ENCODE assay signal across 13 cellular contexts in the genomic region with DNA sequence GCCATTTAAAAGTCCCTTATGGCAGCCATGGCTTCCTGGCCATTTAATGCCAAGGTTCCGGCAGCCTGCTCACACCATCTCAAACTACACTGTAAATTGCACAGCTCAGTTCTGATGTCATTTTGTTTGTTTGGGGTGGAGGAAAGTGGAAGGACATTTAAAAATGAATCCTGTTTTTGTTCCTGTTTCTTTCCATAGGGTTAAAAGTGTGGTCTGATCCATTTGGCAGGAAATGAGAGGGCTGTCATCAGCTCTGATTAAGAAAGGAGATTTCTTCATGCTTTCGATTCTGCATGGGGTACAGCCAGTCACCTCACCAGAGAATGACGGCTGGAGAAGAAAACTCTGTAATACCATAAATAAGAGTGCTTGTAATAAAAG. TPM values are rescaled to one million over a fixed set of nuclear protein-coding genes. Genes with fewer than 3 reads are reported as not detected.
DNase-seq lines count a peak whose midpoint lies in the region; ATAC-seq lines count a peak whose summit lies in the region.
"Had no signal": no experiment of that assay in that cellular context is flagged by ENCODE, and none has a peak within 500 bp of the region (broad histone marks: within the 10 kb centered on the region; RNA-seq: fewer than 3 reads in every experiment).

No MANE protein-coding gene starts in this region.

- no peak overlapping the region for H3K4ac ChIP-seq in mesenchymal stem cell (ENCODE audit: low read depth in 1 of 2, low read length in 2 of 2)

- no peak overlapping the region for H2BK12ac ChIP-seq in mesenchymal stem cell (ENCODE audit: low read length in 2 of 2)

- no peaks in the 10 kb centered on the region for H3K4me1 ChIP-seq in mesenchymal stem cell (ENCODE audit: control insufficient read depth, insufficient read depth, low read depth, low read length)

- peak overlapping the region in 1 of 2 experiments; percentile 64 for H3K4me3 ChIP-seq in mesenchymal stem cell (ENCODE audit: insufficient read depth in 1 of 2, low read depth in 1 of 2, low read length in 2 of 2)

- peaks cover 4% of the 10 kb centered on the region for H3K79me1 ChIP-seq in mesenchymal stem cell (replicated peaks; ENCODE audit: low read length, poor library complexity, severe bottlenecking)

- H3K27ac ChIP-seq in mesenchymal stem cell (ENCODE audit: low read length, poor library complexity, severe bottlenecking) = no peak overlapping the region
- no peak overlapping the region for H3K27ac ChIP-seq in substantia nigra (ENCODE audit: low read depth, low read length, poor library complexity, severe bottlenecking)
- H3K27ac ChIP-seq: neutrophil had no signal

- no peak for ATAC-seq in GM18870 (IDR thresholded peaks at IDR 0.05; ENCODE audit: unreplicated experiment)
- ATAC-seq: activated CD8-positive, alpha-beta T cell treated with anti-CD3 and anti-CD28 coated beads for 36 hours had no signal

- H3K14ac ChIP-seq in mesenchymal stem cell (ENCODE audit: low read length in 2 of 2) = no peak overlapping the region

- WGBS in mesenchymal stem cell = 80% methylated on average over 1 of the region's 3 CpGs

- H2AFZ ChIP-seq in mesenchymal stem cell (ENCODE audit: low read depth, low read length) = no peak overlapping the region

- no peak overlapping the region for H2BK15ac ChIP-seq in mesenchymal stem cell (ENCODE audit: low read depth, poor library complexity, severe bottlenecking)

- H4K8ac ChIP-seq in mesenchymal stem cell (ENCODE audit: low read length) = no peak overlapping the region

- H2BK5ac ChIP-seq in mesenchymal stem cell (ENCODE audit: low read depth, low read length, poor library complexity, severe bottlenecking) = no peak overlapping the region

- H3K18ac ChIP-seq in mesenchymal stem cell (ENCODE audit: low read depth in 1 of 2, low read length in 2 of 2) = no peak overlapping the region

- DNase-seq in AG20443 (ENCODE audit: low spot score) = peak; percentile 21
- peak; percentile 79 for DNase-seq in NCI-H69 (lab: John Stamatoyannopoulos, UW)
- DNase-seq in dermis blood vessel endothelial cell = peak; percentile 22
- DNase-seq in mesenchymal stem cell = no peak
- DNase-seq in putamen (ENCODE audit: low spot score) = no peak
- DNase-seq in substantia nigra (lab: John Stamatoyannopoulos, UW) = no peak
- no peak for DNase-seq in HuH-7.5 (ENCODE audit: low spot score)
- DNase-seq: activated CD8-positive, alpha-beta T cell treated with anti-CD3 and anti-CD28 coated beads for 36 hours; CD8-positive, alpha-beta memory T cell; NCI-H1694 treated with DMSO at 0.1 percent for 48 hours; SHP77 had no signal

- no peak overlapping the region for H3K4me2 ChIP-seq in mesenchymal stem cell (ENCODE audit: low read length, poor library complexity, severe bottlenecking)

- H3K23ac ChIP-seq in mesenchymal stem cell (ENCODE audit: low read length in 2 of 2) = no peak overlapping the region

- no peaks in the 10 kb centered on the region for H3K36me3 ChIP-seq in mesenchymal stem cell (ENCODE audit: control insufficient read depth in 1 of 2, insufficient read depth in 2 of 2, low read depth in 1 of 2, low read length in 2 of 2)
- H3K36me3 ChIP-seq: neutrophil had no signal

- peaks cover 0 to under 1% of the 10 kb centered on the region in 2 experiments for H3K27me3 ChIP-seq in mesenchymal stem cell (ENCODE audit: control insufficient read depth in 1 of 2, insufficient read depth in 1 of 2, low read length in 2 of 2)
- H3K27me3 ChIP-seq: neutrophil had no signal

- no peak overlapping the region for H2AK5ac ChIP-seq in mesenchymal stem cell (ENCODE audit: low read length, severe bottlenecking)

- peak overlapping the region; percentile 64 for H3K9ac ChIP-seq in mesenchymal stem cell (ENCODE audit: low read length)

- H3K9me3 ChIP-seq in mesenchymal stem cell (ENCODE audit: control insufficient read depth, low read length) = no peaks in the 10 kb centered on the region
- H3K9me3 ChIP-seq: neutrophil had no signal

- no peak overlapping the region for H2BK120ac ChIP-seq in mesenchymal stem cell (ENCODE audit: low read depth, low read length)

- no peak overlapping the region for H4K91ac ChIP-seq in mesenchymal stem cell (ENCODE audit: low read length)

RNA-seq across cellular contexts. Expression of a gene that starts 14.9 kb away (rescaled TPM):
- 14.0 and 14.5 TPM in 2 replicates for total RNA-seq in dermis blood vessel endothelial cell
- polyA plus RNA-seq in mesenchymal stem cell (2013, experiment 1 of 2) = 35.6 TPM
- polyA plus RNA-seq in mesenchymal stem cell (2013, experiment 2 of 2) = 36.3 TPM

Comparison
In these comparisons a context has a peak if more than half of its experiments do, and no peak if none do; other contexts are left out.
1. DNase-seq: peak in AG20443 (single experiment), NCI-H69 (single experiment) and dermis blood vessel endothelial cell (single experiment); none in mesenchymal stem cell (single experiment), putamen (single experiment), substantia nigra (0 of 49) and HuH-7.5 (single experiment).